Comparison of ENCODE assay signal across 8 cellular contexts in the genomic region with DNA sequence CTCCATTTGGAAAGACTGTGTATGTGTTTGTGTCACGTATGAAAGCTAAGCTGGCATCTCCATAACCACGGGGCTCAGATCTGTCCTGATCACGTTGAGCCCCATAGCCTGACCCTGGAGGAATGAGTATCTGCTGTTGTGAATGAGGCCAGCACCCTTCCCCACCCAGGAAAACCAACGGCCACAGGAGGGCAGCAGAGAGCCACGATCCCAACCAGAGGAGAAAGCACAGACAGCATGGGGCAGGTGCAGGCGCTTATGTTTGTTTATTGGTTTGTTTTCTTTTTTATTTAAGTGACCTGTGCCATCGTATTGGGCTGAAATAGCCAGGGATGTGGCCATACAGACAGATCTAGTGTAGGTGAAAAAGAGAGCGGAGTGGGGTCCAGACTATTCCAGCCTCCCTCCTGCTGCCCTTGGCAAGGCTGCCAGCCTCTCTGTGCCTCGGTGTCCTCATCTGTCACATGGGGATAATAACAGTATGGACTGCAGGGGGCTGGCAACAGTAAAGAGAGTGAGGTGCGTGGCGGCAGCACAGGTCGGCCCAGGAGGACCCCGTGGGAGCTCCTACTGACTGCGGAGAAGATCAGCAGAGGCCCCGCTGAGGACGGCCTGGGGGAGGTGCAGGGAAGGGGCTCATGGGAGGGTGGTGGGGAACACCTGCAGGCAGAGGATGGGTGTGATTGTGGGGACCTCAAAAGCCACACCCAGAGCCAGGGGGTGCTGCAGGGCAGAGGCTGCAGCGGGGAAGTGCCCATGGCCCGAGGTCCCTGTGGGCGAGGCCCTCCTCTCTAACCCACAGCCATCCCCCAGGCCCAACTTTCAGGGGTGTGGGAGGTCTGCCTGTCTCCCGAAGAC. TPM values are rescaled to one million over a fixed set of nuclear protein-coding genes. Genes with fewer than 3 reads are reported as not detected.
DNase-seq lines count a peak whose midpoint lies in the region; ATAC-seq, FAIRE-seq and TF ChIP-seq lines count a peak whose summit lies in the region.

No MANE protein-coding gene starts in this region.

- H3K27me3 Mint-ChIP-seq in CD4-positive, alpha-beta T cell: peaks cover 16% of the 10 kb centered on the region

- H4K5ac ChIP-seq in H1 (ENCODE audit: insufficient read length, low read depth, low read length): no peak overlapping the region

- peaks cover 1 to 10% (median 5%) of the 10 kb centered on the region in 4 experiments; a peak in 4 of 7 replicates for H3K4me1 ChIP-seq in H1 (replicated peaks in 1 of 4; ENCODE audit: control insufficient read depth in 3 of 4, insufficient read depth in 4 of 4, low read length in 3 of 4)

- peaks cover 5% of the 10 kb centered on the region; the same call in 1 of the 2 replicates for H3K23me2 ChIP-seq in H1 (ENCODE audit: low read depth, low read length)

- no peak overlapping the region for H3K56ac ChIP-seq in H1 (replicated peaks; ENCODE audit: insufficient read length, low read depth, low read length)

- peak overlapping the region in 1 of 4 experiments; percentile 45; a peak in 1 of 7 replicates for H3K9ac ChIP-seq in H1 (replicated peaks in 1 of 4; ENCODE audit: extremely low read depth in 1 of 4, low read depth in 3 of 4, low read length in 3 of 4)

- H3K79me2 ChIP-seq in H1 (ENCODE audit: control insufficient read depth in 1 of 2, insufficient read depth in 2 of 2, low read length in 2 of 2): no peaks in the 10 kb centered on the region

- TF ChIP-seq EP300 in H1 (IDR thresholded peaks at IDR 0.05; ENCODE audit: borderline replicate concordance in 1 of 2, low read depth in 2 of 2, low read length in 2 of 2): no peak

- no peaks in the 10 kb centered on the region for H3K9me3 ChIP-seq in CD4-positive, alpha-beta T cell (ENCODE audit: control insufficient read depth, low read length)
- H3K9me3 ChIP-seq in H1 (ENCODE audit: insufficient read depth in 2 of 2, low read depth in 1 of 2, low read length in 1 of 2): no peaks in the 10 kb centered on the region

- H2AK5ac ChIP-seq in H1 (ENCODE audit: low read depth, low read length): 0 out of 2 replicates have a peak overlapping the region, but pooled peaks have one; percentile 1

- peak; percentile 84 to 97 (median 91) for DNase-seq in CD4-positive, alpha-beta T cell
- DNase-seq in HL-60 (ENCODE audit: low read depth in 1 of 2, low spot score in 1 of 2) (peak; percentile 44 to 87), H1 (ENCODE audit: low read depth in 1 of 2, low spot score in 2 of 2) (peak; percentile 74 to 99), midbrain (lab: John Stamatoyannopoulos, UW) (peak; percentile 89)
- peak; percentile 74 for DNase-seq in NK-92 treated with Interleukin-12 subunit alpha and Interleukin-12 subunit beta, amount 100 ng/mL, for 24 hours (lab: John Stamatoyannopoulos, UW)
- peak; percentile 99 for DNase-seq in activated CD8-positive, alpha-beta memory T cell treated with anti-CD3 and anti-CD28 coated beads for 24 hours
- peak; percentile 99 for DNase-seq in stimulated activated CD8-positive, alpha-beta memory T cell treated with anti-CD3 and anti-CD28 coated beads, Interleukin-4, amount 100 ng/mL, for 48 hours

- H3K4me3 Mint-ChIP-seq in CD4-positive, alpha-beta T cell: peak overlapping the region; percentile 92

- peak; percentile 78 for FAIRE-seq in H1 (lab: Jason Lieb, UNC)

- peaks cover 7% of the 10 kb centered on the region for H3K36me3 Mint-ChIP-seq in CD4-positive, alpha-beta T cell (ENCODE audit: low read depth)

- peak; percentile 82 to 88 for TF ChIP-seq RAD21 in H1 (IDR thresholded peaks at IDR 0.05 in 1 of 2, conservative IDR thresholded peaks at IDR 0.05 in 1 of 2; ENCODE audit: low read depth in 2 of 2, low read length in 2 of 2)

- H3K27ac ChIP-seq in CD4-positive, alpha-beta T cell (ENCODE audit: low read depth, low read length): peak overlapping the region; percentile 91
- H3K27ac ChIP-seq in HL-60 (replicated peaks): no peak overlapping the region
- 0 out of 2 replicates have a peak overlapping the region, but pooled peaks have one; percentile 69 for H3K27ac ChIP-seq in H1 (ENCODE audit: low read depth, low read length)

- no peaks in the 10 kb centered on the region for H4K20me1 ChIP-seq in H1 (replicated peaks in 1 of 2; ENCODE audit: control insufficient read depth in 1 of 2, insufficient read depth in 2 of 2, low read length in 2 of 2)

- no peaks in the 10 kb centered on the region for H3K9me3 Mint-ChIP-seq in CD4-positive, alpha-beta T cell

- peak overlapping the region; percentile 98 for H3K27ac Mint-ChIP-seq in CD4-positive, alpha-beta T cell

- peak; percentile 88 for TF ChIP-seq CTCF in CD4-positive, alpha-beta T cell (IDR thresholded peaks at IDR 0.05)
- peak; percentile 75 for TF ChIP-seq CTCF in HL-60 (IDR thresholded peaks at IDR 0.05; ENCODE audit: insufficient read depth, low read length)
- peak; percentile 88 to 92 (median 91) for TF ChIP-seq CTCF in H1 (IDR thresholded peaks at IDR 0.05; ENCODE audit: control extremely low read depth in 1 of 3, insufficient read depth in 1 of 3, low read depth in 1 of 3, low read length in 3 of 3)

- intact Hi-C loops in CD4-positive, alpha-beta T cell (cut with DNase I, micrococcal nuclease): loop anchor here (2.0 to 10.0 kb wide), 8 partner anchors 13 to 665 kb away; a partner anchor contains a TSS

- H3K4me2 ChIP-seq in H1 (ENCODE audit: insufficient read depth in 1 of 2, low read depth in 2 of 2, low read length in 2 of 2): no peak overlapping the region; a peak in 2 of 4 replicates

- H4K91ac ChIP-seq in H1 (replicated peaks; ENCODE audit: insufficient read length, low read length): peak overlapping the region; percentile 4

- H4K8ac ChIP-seq in H1 (ENCODE audit: extremely low read depth, insufficient read depth, low read length): no peak overlapping the region; the same call in 1 of the 2 replicates

- H3K79me1 ChIP-seq in H1 (ENCODE audit: low read depth, low read length): no peaks in the 10 kb centered on the region

- peak overlapping the region; percentile 98; the same call in 1 of the 2 replicates for H2BK12ac ChIP-seq in H1 (ENCODE audit: low read depth, low read length)

- TF ChIP-seq POLR2A in H1 (IDR thresholded peaks at IDR 0.05; ENCODE audit: control extremely low read depth in 1 of 2, low read depth in 2 of 2, low read length in 2 of 2): no peak

- H2AFZ ChIP-seq in H1 (ENCODE audit: low read length): no peak overlapping the region

- peak; percentile 62 for ATAC-seq in CD4-positive, alpha-beta T cell (ENCODE audit: poor library complexity)
- peak; percentile 59 for ATAC-seq in GM19467 (IDR thresholded peaks at IDR 0.05; ENCODE audit: unreplicated experiment)

- CTCF ChIA-PET in CD4-positive, alpha-beta T cell (lab: Charles Lee): interaction anchor here (1.5 kb wide), 1 partner anchor 14 kb away, joined by 3 read pairs; no protein-coding TSS in a partner anchor
- CTCF ChIA-PET in H1 (lab: Charles Lee; ENCODE audit: partially characterized antibody): interaction anchor here (0.6 to 2.6 kb wide), 18 partner anchors 8 to 385 kb away, joined by 3 to 9 read pairs (median 3); no protein-coding TSS in a partner anchor

- H2BK15ac ChIP-seq in H1 (ENCODE audit: low read length): peak overlapping the region; percentile 95; the same call in 1 of the 2 replicates

- no peak overlapping the region for H2BK20ac ChIP-seq in H1 (ENCODE audit: low read length)

- no peak overlapping the region for H3K23ac ChIP-seq in H1 (ENCODE audit: insufficient read length)

- POLR2A ChIA-PET in CD4-positive, alpha-beta T cell (lab: Charles Lee): interaction anchor here (0.7 to 1.2 kb wide), 4 partner anchors 10 to 349 kb away, joined by 3 to 5 read pairs (median 3); no protein-coding TSS in a partner anchor
- POLR2A ChIA-PET in H1 (lab: Charles Lee; ENCODE audit: partially characterized antibody): interaction anchor here (0.9 to 1.2 kb wide), 2 partner anchors 83 to 93 kb away, joined by 3 read pairs; no protein-coding TSS in a partner anchor

- H3K36me3 ChIP-seq in H1 (ENCODE audit: control insufficient read depth in 2 of 4, insufficient read depth in 4 of 4, low read length in 3 of 4): no peaks in the 10 kb centered on the region; a peak in 1 of 8 replicates

- no peak overlapping the region for H3K18ac ChIP-seq in H1 (ENCODE audit: extremely low read depth, low read length)

- no peak overlapping the region for H3K14ac ChIP-seq in H1 (ENCODE audit: insufficient read length)

- 57% methylated on average over 19 of the region's 20 CpGs; no CpG with 5 or more reads in 1 of the 2 experiments for WGBS in H1 (ENCODE audit: extremely low coverage in 1 of 2, insufficient coverage in 1 of 2, insufficient read length in 1 of 2, insufficient replicate concordance in 2 of 2, low coverage in 1 of 2, low lambda C conversion rate in 2 of 2, missing lambda C conversion rate in 1 of 2), 2 experiments

- H3K27me3 ChIP-seq in CD4-positive, alpha-beta T cell (ENCODE audit: control insufficient read depth, insufficient read depth, low read length): peaks cover 3% of the 10 kb centered on the region
- H3K27me3 ChIP-seq in HL-60 (ENCODE audit: insufficient read depth, poor library complexity, severe bottlenecking) (peaks cover 3% of the 10 kb centered on the region), H1 (replicated peaks in 1 of 4; ENCODE audit: control insufficient read depth in 3 of 4, extremely low read depth in 1 of 4, insufficient read depth in 3 of 4, low read length in 3 of 4) (peaks cover 0 to 14% (median 12%) of the 10 kb centered on the region in 4 experiments; a peak in 4 of 7 replicates)

- H3K4me3 ChIP-seq in HL-60 (replicated peaks; ENCODE audit: insufficient read depth, low read length) (no peak overlapping the region), H1 (ENCODE audit: extremely low read depth in 1 of 4, insufficient read depth in 2 of 4, low read depth in 3 of 4, low read length in 4 of 4) (no peak overlapping the region)

- peaks cover 26% of the 10 kb centered on the region for H3K4me1 Mint-ChIP-seq in CD4-positive, alpha-beta T cell (ENCODE audit: low read depth)

- H3K4ac ChIP-seq in H1 (replicated peaks; ENCODE audit: insufficient read length, low read depth, low read length): peak overlapping the region; percentile 39

- no peak overlapping the region for H2BK120ac ChIP-seq in H1 (replicated peaks; ENCODE audit: low read depth, low read length)

- H2BK5ac ChIP-seq in H1 (ENCODE audit: low read depth, low read length): peak overlapping the region; percentile 91; the same call in 1 of the 2 replicates

RNA-seq across cellular contexts. Expression of a gene that starts 12.1 kb away (rescaled TPM):
- not detected for total RNA-seq in CD4-positive, alpha-beta T cell
- not detected in 2 replicates for total RNA-seq in H1 (2021; fragmentation: NEBNext Ultra II Directional; extraction: Animal tissue kit (Norgen Biotek cat#: 25700))
- polyA plus RNA-seq in H1 (2011; rRNA removed): not detected in 2 replicates
- polyA plus RNA-seq in H1 (2011; cell fraction: cytosol; rRNA removed): not detected
- polyA plus RNA-seq in H1 (2011; cell fraction: nucleus; rRNA removed): not detected
- polyA plus RNA-seq in H1 (2012, experiment 1 of 2): not detected in 4 replicates
- polyA plus RNA-seq in H1 (2012, experiment 2 of 2): not detected
- polyA plus RNA-seq in H1 (2013, experiment 1 of 2): not detected
- not detected for polyA plus RNA-seq in H1 (2013, experiment 2 of 2)
- polyA minus RNA-seq in H1 (2011; rRNA and poly(A)+ RNA removed): not detected in 2 replicates
- polyA minus RNA-seq in H1 (2011; cell fraction: cytosol; rRNA and poly(A)+ RNA removed): not detected
- polyA minus RNA-seq in H1 (2011; cell fraction: nucleus; rRNA and poly(A)+ RNA removed): not detected

RNA-seq across cellular contexts. Expression of a gene that starts 28.5 kb away (rescaled TPM):
- not detected for total RNA-seq in CD4-positive, alpha-beta T cell
- not detected in 2 replicates for total RNA-seq in H1 (2021; fragmentation: NEBNext Ultra II Directional; extraction: Animal tissue kit (Norgen Biotek cat#: 25700))
- not detected in 2 replicates for polyA plus RNA-seq in H1 (2011; rRNA removed)
- polyA plus RNA-seq in H1 (2011; cell fraction: cytosol; rRNA removed): not detected
- polyA plus RNA-seq in H1 (2011; cell fraction: nucleus; rRNA removed): not detected
- not detected in 4 replicates for polyA plus RNA-seq in H1 (2012, experiment 1 of 2)
- not detected for polyA plus RNA-seq in H1 (2012, experiment 2 of 2)
- not detected for polyA plus RNA-seq in H1 (2013, experiment 1 of 2)
- polyA plus RNA-seq in H1 (2013, experiment 2 of 2): not detected
- not detected in 2 replicates for polyA minus RNA-seq in H1 (2011; rRNA and poly(A)+ RNA removed)
- not detected for polyA minus RNA-seq in H1 (2011; cell fraction: cytosol; rRNA and poly(A)+ RNA removed)
- polyA minus RNA-seq in H1 (2011; cell fraction: nucleus; rRNA and poly(A)+ RNA removed): not detected

RNA-seq across cellular contexts. Expression of a gene that starts 45.5 kb away (rescaled TPM):
- 1 to 10 TPM; 3.4 to 3.8 TPM for total RNA-seq in CD4-positive, alpha-beta T cell
- 0.44 and 0.47 TPM in 2 replicates for total RNA-seq in H1 (2021; fragmentation: NEBNext Ultra II Directional; extraction: Animal tissue kit (Norgen Biotek cat#: 25700))
- polyA plus RNA-seq in H1 (2011; rRNA removed): 0.36 and 0.57 TPM in 2 replicates
- 0.62 TPM for polyA plus RNA-seq in H1 (2011; cell fraction: cytosol; rRNA removed)
- polyA plus RNA-seq in H1 (2011; cell fraction: nucleus; rRNA removed): 0.54 TPM
- 0.35 to 1.0 TPM (median 0.45 TPM) in 4 replicates for polyA plus RNA-seq in H1 (2012, experiment 1 of 2)
- polyA plus RNA-seq in H1 (2012, experiment 2 of 2): 0.55 TPM
- 0.53 TPM for polyA plus RNA-seq in H1 (2013, experiment 1 of 2)
- 0.28 TPM for polyA plus RNA-seq in H1 (2013, experiment 2 of 2)
- polyA minus RNA-seq in H1 (2011; rRNA and poly(A)+ RNA removed): 0.05 TPM in 1 of 2 replicates, not detected in the other
- not detected for polyA minus RNA-seq in H1 (2011; cell fraction: cytosol; rRNA and poly(A)+ RNA removed)
- polyA minus RNA-seq in H1 (2011; cell fraction: nucleus; rRNA and poly(A)+ RNA removed): 0.60 TPM
